In the genomic region with DNA sequence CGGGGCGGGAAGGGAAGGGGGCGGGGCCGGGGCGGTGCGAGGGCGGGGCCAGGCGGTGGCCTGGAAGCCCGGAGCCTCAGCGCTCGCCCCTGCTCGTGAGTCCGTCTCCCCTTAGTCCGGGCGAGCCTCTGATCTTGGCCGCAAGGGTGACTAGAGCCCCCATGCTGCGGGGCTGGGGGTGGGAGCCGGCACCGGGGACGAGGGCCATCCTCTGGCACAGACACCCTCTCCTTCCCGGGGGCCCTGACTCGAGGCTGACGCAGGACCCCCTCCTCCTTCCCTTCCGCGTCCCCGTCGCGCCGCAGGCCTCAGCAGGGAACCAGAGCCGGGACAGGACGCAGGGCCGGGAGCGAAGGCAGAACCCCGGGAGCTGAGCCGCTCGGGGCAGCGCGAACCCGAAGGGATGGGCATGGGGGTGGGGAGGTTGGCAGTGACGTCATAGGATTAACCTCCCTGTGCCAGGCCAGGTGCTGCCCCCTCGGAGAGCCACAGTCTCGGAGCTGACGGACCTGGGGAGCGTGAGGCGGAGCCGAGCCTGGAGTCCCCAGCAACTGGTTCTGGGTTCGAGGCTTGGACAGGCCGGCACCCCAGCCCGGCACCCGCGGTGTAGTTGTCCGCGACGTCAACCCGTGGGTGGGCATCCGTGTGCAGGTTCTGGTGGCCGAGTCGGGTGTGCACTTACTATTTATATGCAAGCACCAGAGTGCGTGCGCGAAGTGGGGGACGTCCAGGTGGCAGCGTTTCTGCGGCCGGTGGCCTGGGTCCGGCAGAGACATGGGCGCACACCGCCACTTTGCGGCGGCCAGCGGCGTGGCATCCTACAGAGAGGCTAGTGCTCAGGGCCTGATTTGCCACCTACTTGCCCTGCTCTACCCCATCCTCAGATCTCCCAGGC, we compare ENCODE assay signal across 1 cellular context.
TF ChIP-seq lines count a peak whose summit lies in the region.

No MANE protein-coding gene starts in this region.

TF ChIP-seq in HepG2, 621 proteins besides CTCF, POLR2A, EP300 and RAD21 (continued from another document and continues in another):
- TF ChIP-seq, protein P1, sequence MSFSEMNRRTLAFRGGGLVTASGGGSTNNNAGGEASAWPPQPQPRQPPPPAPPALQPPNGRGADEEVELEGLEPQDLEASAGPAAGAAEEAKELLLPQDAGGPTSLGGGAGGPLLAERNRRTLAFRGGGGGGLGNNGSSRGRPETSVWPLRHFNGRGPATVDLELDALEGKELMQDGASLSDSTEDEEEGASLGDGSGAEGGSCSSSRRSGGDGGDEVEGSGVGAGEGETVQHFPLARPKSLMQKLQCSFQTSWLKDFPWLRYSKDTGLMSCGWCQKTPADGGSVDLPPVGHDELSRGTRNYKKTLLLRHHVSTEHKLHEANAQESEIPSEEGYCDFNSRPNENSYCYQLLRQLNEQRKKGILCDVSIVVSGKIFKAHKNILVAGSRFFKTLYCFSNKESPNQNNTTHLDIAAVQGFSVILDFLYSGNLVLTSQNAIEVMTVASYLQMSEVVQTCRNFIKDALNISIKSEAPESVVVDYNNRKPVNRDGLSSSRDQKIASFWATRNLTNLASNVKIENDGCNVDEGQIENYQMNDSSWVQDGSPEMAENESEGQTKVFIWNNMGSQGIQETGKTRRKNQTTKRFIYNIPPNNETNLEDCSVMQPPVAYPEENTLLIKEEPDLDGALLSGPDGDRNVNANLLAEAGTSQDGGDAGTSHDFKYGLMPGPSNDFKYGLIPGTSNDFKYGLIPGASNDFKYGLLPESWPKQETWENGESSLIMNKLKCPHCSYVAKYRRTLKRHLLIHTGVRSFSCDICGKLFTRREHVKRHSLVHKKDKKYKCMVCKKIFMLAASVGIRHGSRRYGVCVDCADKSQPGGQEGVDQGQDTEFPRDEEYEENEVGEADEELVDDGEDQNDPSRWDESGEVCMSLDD (CRISPR knock-in tag; IDR thresholded peaks at IDR 0.05; ENCODE audit: borderline replicate concordance), result peak; percentile 75; the same call in 1 of the 2 replicates
- peak; percentile 72; the same call in 1 of the 2 replicates for TF ChIP-seq ZNF572 (CRISPR knock-in tag; IDR thresholded peaks at IDR 0.05)
- TF ChIP-seq ZNF326 (CRISPR knock-in tag; IDR thresholded peaks at IDR 0.05; ENCODE audit: borderline replicate concordance), result no peak
- no peak; the same call in 1 of the 2 replicates for TF ChIP-seq SP4 (CRISPR knock-in tag; IDR thresholded peaks at IDR 0.05)
- peak; percentile 50; the same call in 1 of the 2 replicates for TF ChIP-seq IRF2 (CRISPR knock-in tag; IDR thresholded peaks at IDR 0.05)
- TF ChIP-seq ZNF772 (CRISPR knock-in tag; IDR thresholded peaks at IDR 0.05), result 0 out of 2 replicates have a peak, but pooled peaks have one; percentile 70
- TF ChIP-seq ZNF605 (CRISPR knock-in tag; IDR thresholded peaks at IDR 0.05), result peak; percentile 78; the same call in 1 of the 2 replicates
- no peak for TF ChIP-seq TEAD2 (CRISPR knock-in tag; IDR thresholded peaks at IDR 0.05)
- 0 out of 2 replicates have a peak, but pooled peaks have one; percentile 15 for TF ChIP-seq ZNF720 (CRISPR knock-in tag; IDR thresholded peaks at IDR 0.05)
- no peak for TF ChIP-seq SYNCRIP (IDR thresholded peaks at IDR 0.05; ENCODE audit: insufficient read depth, low read depth, low read length)
- no peak for TF ChIP-seq FOXK1 (CRISPR knock-in tag; IDR thresholded peaks at IDR 0.05; ENCODE audit: borderline replicate concordance, low read depth)
- no peak for TF ChIP-seq MAZ (IDR thresholded peaks at IDR 0.05; ENCODE audit: borderline replicate concordance, low read depth, low read length)
- TF ChIP-seq MAZ (CRISPR knock-in tag; IDR thresholded peaks at IDR 0.05; ENCODE audit: low read depth), result peak; percentile 82
- TF ChIP-seq PCBP1 (IDR thresholded peaks at IDR 0.05; ENCODE audit: borderline replicate concordance, low read depth, low read length), result peak; percentile 45; the same call in 1 of the 2 replicates
- no peak for TF ChIP-seq NFYC (CRISPR knock-in tag; IDR thresholded peaks at IDR 0.05)
- TF ChIP-seq, protein P2, sequence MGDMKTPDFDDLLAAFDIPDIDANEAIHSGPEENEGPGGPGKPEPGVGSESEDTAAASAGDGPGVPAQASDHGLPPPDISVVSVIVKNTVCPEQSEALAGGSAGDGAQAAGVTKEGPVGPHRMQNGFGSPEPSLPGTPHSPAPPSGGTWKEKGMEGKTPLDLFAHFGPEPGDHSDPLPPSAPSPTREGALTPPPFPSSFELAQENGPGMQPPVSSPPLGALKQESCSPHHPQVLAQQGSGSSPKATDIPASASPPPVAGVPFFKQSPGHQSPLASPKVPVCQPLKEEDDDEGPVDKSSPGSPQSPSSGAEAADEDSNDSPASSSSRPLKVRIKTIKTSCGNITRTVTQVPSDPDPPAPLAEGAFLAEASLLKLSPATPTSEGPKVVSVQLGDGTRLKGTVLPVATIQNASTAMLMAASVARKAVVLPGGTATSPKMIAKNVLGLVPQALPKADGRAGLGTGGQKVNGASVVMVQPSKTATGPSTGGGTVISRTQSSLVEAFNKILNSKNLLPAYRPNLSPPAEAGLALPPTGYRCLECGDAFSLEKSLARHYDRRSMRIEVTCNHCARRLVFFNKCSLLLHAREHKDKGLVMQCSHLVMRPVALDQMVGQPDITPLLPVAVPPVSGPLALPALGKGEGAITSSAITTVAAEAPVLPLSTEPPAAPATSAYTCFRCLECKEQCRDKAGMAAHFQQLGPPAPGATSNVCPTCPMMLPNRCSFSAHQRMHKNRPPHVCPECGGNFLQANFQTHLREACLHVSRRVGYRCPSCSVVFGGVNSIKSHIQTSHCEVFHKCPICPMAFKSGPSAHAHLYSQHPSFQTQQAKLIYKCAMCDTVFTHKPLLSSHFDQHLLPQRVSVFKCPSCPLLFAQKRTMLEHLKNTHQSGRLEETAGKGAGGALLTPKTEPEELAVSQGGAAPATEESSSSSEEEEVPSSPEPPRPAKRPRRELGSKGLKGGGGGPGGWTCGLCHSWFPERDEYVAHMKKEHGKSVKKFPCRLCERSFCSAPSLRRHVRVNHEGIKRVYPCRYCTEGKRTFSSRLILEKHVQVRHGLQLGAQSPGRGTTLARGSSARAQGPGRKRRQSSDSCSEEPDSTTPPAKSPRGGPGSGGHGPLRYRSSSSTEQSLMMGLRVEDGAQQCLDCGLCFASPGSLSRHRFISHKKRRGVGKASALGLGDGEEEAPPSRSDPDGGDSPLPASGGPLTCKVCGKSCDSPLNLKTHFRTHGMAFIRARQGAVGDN (CRISPR knock-in tag; IDR thresholded peaks at IDR 0.05), result peak; percentile 84
- TF ChIP-seq, protein P3, sequence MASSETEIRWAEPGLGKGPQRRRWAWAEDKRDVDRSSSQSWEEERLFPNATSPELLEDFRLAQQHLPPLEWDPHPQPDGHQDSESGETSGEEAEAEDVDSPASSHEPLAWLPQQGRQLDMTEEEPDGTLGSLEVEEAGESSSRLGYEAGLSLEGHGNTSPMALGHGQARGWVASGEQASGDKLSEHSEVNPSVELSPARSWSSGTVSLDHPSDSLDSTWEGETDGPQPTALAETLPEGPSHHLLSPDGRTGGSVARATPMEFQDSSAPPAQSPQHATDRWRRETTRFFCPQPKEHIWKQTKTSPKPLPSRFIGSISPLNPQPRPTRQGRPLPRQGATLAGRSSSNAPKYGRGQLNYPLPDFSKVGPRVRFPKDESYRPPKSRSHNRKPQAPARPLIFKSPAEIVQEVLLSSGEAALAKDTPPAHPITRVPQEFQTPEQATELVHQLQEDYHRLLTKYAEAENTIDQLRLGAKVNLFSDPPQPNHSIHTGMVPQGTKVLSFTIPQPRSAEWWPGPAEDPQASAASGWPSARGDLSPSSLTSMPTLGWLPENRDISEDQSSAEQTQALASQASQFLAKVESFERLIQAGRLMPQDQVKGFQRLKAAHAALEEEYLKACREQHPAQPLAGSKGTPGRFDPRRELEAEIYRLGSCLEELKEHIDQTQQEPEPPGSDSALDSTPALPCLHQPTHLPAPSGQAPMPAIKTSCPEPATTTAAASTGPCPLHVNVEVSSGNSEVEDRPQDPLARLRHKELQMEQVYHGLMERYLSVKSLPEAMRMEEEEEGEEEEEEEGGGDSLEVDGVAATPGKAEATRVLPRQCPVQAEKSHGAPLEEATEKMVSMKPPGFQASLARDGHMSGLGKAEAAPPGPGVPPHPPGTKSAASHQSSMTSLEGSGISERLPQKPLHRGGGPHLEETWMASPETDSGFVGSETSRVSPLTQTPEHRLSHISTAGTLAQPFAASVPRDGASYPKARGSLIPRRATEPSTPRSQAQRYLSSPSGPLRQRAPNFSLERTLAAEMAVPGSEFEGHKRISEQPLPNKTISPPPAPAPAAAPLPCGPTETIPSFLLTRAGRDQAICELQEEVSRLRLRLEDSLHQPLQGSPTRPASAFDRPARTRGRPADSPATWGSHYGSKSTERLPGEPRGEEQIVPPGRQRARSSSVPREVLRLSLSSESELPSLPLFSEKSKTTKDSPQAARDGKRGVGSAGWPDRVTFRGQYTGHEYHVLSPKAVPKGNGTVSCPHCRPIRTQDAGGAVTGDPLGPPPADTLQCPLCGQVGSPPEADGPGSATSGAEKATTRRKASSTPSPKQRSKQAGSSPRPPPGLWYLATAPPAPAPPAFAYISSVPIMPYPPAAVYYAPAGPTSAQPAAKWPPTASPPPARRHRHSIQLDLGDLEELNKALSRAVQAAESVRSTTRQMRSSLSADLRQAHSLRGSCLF (CRISPR knock-in tag; IDR thresholded peaks at IDR 0.05; ENCODE audit: borderline replicate concordance), result no peak
- no peak for TF ChIP-seq JDP2 (CRISPR knock-in tag; IDR thresholded peaks at IDR 0.05; ENCODE audit: borderline replicate concordance)
- no peak for TF ChIP-seq MTF1 (CRISPR knock-in tag; IDR thresholded peaks at IDR 0.05)
- TF ChIP-seq, protein P4, sequence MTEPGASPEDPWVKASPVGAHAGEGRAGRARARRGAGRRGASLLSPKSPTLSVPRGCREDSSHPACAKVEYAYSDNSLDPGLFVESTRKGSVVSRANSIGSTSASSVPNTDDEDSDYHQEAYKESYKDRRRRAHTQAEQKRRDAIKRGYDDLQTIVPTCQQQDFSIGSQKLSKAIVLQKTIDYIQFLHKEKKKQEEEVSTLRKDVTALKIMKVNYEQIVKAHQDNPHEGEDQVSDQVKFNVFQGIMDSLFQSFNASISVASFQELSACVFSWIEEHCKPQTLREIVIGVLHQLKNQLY (CRISPR knock-in tag; IDR thresholded peaks at IDR 0.05), result 0 out of 2 replicates have a peak, but pooled peaks have one; percentile 9
- TF ChIP-seq, protein P5, sequence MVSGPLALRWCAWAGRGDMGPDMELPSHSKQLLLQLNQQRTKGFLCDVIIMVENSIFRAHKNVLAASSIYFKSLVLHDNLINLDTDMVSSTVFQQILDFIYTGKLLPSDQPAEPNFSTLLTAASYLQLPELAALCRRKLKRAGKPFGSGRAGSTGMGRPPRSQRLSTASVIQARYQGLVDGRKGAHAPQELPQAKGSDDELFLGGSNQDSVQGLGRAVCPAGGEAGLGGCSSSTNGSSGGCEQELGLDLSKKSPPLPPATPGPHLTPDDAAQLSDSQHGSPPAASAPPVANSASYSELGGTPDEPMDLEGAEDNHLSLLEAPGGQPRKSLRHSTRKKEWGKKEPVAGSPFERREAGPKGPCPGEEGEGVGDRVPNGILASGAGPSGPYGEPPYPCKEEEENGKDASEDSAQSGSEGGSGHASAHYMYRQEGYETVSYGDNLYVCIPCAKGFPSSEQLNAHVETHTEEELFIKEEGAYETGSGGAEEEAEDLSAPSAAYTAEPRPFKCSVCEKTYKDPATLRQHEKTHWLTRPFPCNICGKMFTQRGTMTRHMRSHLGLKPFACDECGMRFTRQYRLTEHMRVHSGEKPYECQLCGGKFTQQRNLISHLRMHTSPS (CRISPR knock-in tag; IDR thresholded peaks at IDR 0.05; ENCODE audit: low read depth), result peak; percentile 88
- TF ChIP-seq TGIF2 (CRISPR knock-in tag; IDR thresholded peaks at IDR 0.05), result no peak
- no peak for TF ChIP-seq ZNF432 (CRISPR knock-in tag; IDR thresholded peaks at IDR 0.05; ENCODE audit: borderline replicate concordance)
- peak; percentile 53; the same call in 1 of the 2 replicates for TF ChIP-seq ZNF83 (CRISPR knock-in tag; IDR thresholded peaks at IDR 0.05; ENCODE audit: borderline replicate concordance)
- no peak; the same call in 1 of the 2 replicates for TF ChIP-seq NKX3-1 (CRISPR knock-in tag; IDR thresholded peaks at IDR 0.05)
- TF ChIP-seq CEBPB (IDR thresholded peaks at IDR 0.05; ENCODE audit: borderline replicate concordance, low read depth, low read length), result no peak
- TF ChIP-seq FOXK2 (IDR thresholded peaks at IDR 0.05), result no peak
- TF ChIP-seq ZNF749 (CRISPR knock-in tag; IDR thresholded peaks at IDR 0.05; ENCODE audit: borderline replicate concordance), result 0 out of 2 replicates have a peak, but pooled peaks have one; percentile 63
- TF ChIP-seq REXO4 (CRISPR knock-in tag; IDR thresholded peaks at IDR 0.05; ENCODE audit: borderline replicate concordance), result no peak
- TF ChIP-seq ZSCAN9 (CRISPR knock-in tag; IDR thresholded peaks at IDR 0.05; ENCODE audit: borderline replicate concordance), result peak; percentile 11; the same call in 1 of the 2 replicates
- no peak for TF ChIP-seq ZC3H4 (CRISPR knock-in tag; IDR thresholded peaks at IDR 0.05; ENCODE audit: borderline replicate concordance)
- 0 out of 2 replicates have a peak, but pooled peaks have one; percentile 86 for TF ChIP-seq ZNF383 (CRISPR knock-in tag; IDR thresholded peaks at IDR 0.05; ENCODE audit: borderline replicate concordance)
- TF ChIP-seq ZBTB21 (CRISPR knock-in tag; IDR thresholded peaks at IDR 0.05), result peak; percentile 55; the same call in 1 of the 2 replicates
- no peak for TF ChIP-seq CBX1 (IDR thresholded peaks at IDR 0.05; ENCODE audit: low read depth)
- peak; percentile 80; the same call in 1 of the 2 replicates for TF ChIP-seq HIVEP1 (CRISPR knock-in tag; IDR thresholded peaks at IDR 0.05)
- TF ChIP-seq, protein P6, sequence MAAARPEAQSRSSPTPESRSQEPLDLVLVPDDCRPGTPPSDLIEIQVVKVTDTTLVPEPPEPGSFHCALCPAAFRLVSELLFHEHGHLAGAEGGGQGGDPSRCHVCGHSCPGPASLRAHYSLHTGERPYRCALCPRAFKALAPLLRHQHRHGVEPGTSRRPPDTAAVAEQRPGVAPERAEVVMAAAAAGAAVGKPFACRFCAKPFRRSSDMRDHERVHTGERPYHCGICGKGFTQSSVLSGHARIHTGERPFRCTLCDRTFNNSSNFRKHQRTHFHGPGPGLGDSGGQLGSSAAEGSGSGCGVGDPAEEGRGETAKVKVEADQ (CRISPR knock-in tag; IDR thresholded peaks at IDR 0.05; ENCODE audit: borderline replicate concordance), result no peak
- TF ChIP-seq ATF1 (CRISPR knock-in tag; IDR thresholded peaks at IDR 0.05), result no peak
- no peak; the same call in 1 of the 2 replicates for TF ChIP-seq ZBTB38 (CRISPR knock-in tag; IDR thresholded peaks at IDR 0.05)
- TF ChIP-seq FOXA3 (CRISPR knock-in tag; IDR thresholded peaks at IDR 0.05), result 0 out of 2 replicates have a peak, but pooled peaks have one; percentile 15
- no peak for TF ChIP-seq KLF6 (CRISPR knock-in tag; IDR thresholded peaks at IDR 0.05)
- 0 out of 2 replicates have a peak, but pooled peaks have one; percentile 68 for TF ChIP-seq ZNF564 (CRISPR knock-in tag; IDR thresholded peaks at IDR 0.05)
- TF ChIP-seq SIX1 (CRISPR knock-in tag; IDR thresholded peaks at IDR 0.05; ENCODE audit: borderline replicate concordance), result no peak
- TF ChIP-seq ZNF780A (CRISPR knock-in tag; IDR thresholded peaks at IDR 0.05), result peak; percentile 24; the same call in 1 of the 2 replicates
